15 cellular contexts compared by ENCODE assay signal in genomic region chr2:105925390-105925789, GRCh38.
DNase-seq lines count a peak whose midpoint lies in the region; ATAC-seq and TF ChIP-seq lines count a peak whose summit lies in the region.
"Had no signal": no experiment of that assay in that cellular context is flagged by ENCODE, and none has a peak within 500 bp of the region (broad histone marks: within the 10 kb centered on the region; RNA-seq: fewer than 3 reads in every experiment).

No MANE protein-coding gene starts in this region.

- H3K27ac Mint-ChIP-seq in activated CD8-positive, alpha-beta memory T cell treated with anti-CD3 and anti-CD28 coated beads, Interleukin-2, amount 10 ng/mL, durations not matched to agents 7 days and 5 days = no peak overlapping the region
- H3K27ac Mint-ChIP-seq in T-helper 17 cell (peak overlapping the region; percentile 35), type B pancreatic cell (no peak overlapping the region)
- H3K27ac Mint-ChIP-seq: HFFc6 had no signal

- no peaks in the 10 kb centered on the region for H3K9me3 ChIP-seq in T-helper 17 cell (ENCODE audit: control insufficient read depth, low read length, poor library complexity, severe bottlenecking)
- H3K9me3 ChIP-seq: A549, MG63 had no signal

- no peak overlapping the region for H3K4me3 Mint-ChIP-seq in activated CD8-positive, alpha-beta memory T cell treated with anti-CD3 and anti-CD28 coated beads, Interleukin-2, amount 10 ng/mL, durations not matched to agents 7 days and 5 days
- H3K4me3 Mint-ChIP-seq in T-helper 17 cell (no peak overlapping the region), type B pancreatic cell (no peak overlapping the region)
- H3K4me3 Mint-ChIP-seq: HFFc6 had no signal

- H3K36me3 Mint-ChIP-seq in activated CD8-positive, alpha-beta memory T cell treated with anti-CD3 and anti-CD28 coated beads, Interleukin-2, amount 10 ng/mL, durations not matched to agents 7 days and 5 days = peaks cover 15% of the 10 kb centered on the region
- H3K36me3 Mint-ChIP-seq in T-helper 17 cell (ENCODE audit: low read depth) (peaks cover 5% of the 10 kb centered on the region), type B pancreatic cell (peaks cover 5% of the 10 kb centered on the region)

- no peaks in the 10 kb centered on the region for H3K27me3 Mint-ChIP-seq in activated CD8-positive, alpha-beta memory T cell treated with anti-CD3 and anti-CD28 coated beads, Interleukin-2, amount 10 ng/mL, durations not matched to agents 7 days and 5 days
- H3K27me3 Mint-ChIP-seq in T-helper 17 cell (no peaks in the 10 kb centered on the region), type B pancreatic cell (no peaks in the 10 kb centered on the region)

- peaks cover 4% of the 10 kb centered on the region for H3K9me3 Mint-ChIP-seq in activated CD8-positive, alpha-beta memory T cell treated with anti-CD3 and anti-CD28 coated beads, Interleukin-2, amount 10 ng/mL, durations not matched to agents 7 days and 5 days (ENCODE audit: low read depth)
- H3K9me3 Mint-ChIP-seq in type B pancreatic cell = peaks cover 10% of the 10 kb centered on the region
- H3K9me3 Mint-ChIP-seq: HFFc6 had no signal

- H3K4me1 Mint-ChIP-seq in activated CD8-positive, alpha-beta memory T cell treated with anti-CD3 and anti-CD28 coated beads, Interleukin-2, amount 10 ng/mL, durations not matched to agents 7 days and 5 days = peaks cover 53% of the 10 kb centered on the region
- H3K4me1 Mint-ChIP-seq in T-helper 17 cell = peaks cover 39% of the 10 kb centered on the region
- H3K4me1 Mint-ChIP-seq in type B pancreatic cell (ENCODE audit: unreplicated experiment) = peaks cover 19% of the 10 kb centered on the region

- DNase-seq in activated CD8-positive, alpha-beta memory T cell treated with anti-CD3 and anti-CD28 coated beads for 24 hours = peak; percentile 43
- DNase-seq in activated CD8-positive, alpha-beta memory T cell treated with anti-CD3 and anti-CD28 coated beads, Interleukin-2, amount 10 ng/mL, durations not matched to agents 7 days and 5 days = no peak
- DNase-seq in NCI-H146 treated with DMSO at 0.1 percent for 48 hours (lab: John Stamatoyannopoulos, UW; ENCODE audit: unreplicated experiment) = peak; percentile 54
- no peak for DNase-seq in T-helper 17 cell
- peak; percentile 18 for DNase-seq in type B pancreatic cell (ENCODE audit: extremely low spot score, unreplicated experiment)
- no peak for DNase-seq in stimulated activated CD4-positive, alpha-beta T cell treated with anti-CD3 and anti-CD28 coated beads, Interleukin-2, amount 100 ng/mL, for 24 hours
- no peak for DNase-seq in LoVo (ENCODE audit: low spot score)
- DNase-seq in A172 (ENCODE audit: low spot score) = no peak
- DNase-seq: C1 segment of cervical spinal cord, HFFc6, MG63, NCI-H1105, NCI-H187, NCI-H774 had no signal

- no peak for ATAC-seq in activated CD8-positive, alpha-beta memory T cell treated with anti-CD3 and anti-CD28 coated beads, Interleukin-2, amount 10 ng/mL, durations not matched to agents 7 days and 5 days
- no peak for ATAC-seq in T-helper 17 cell
- ATAC-seq: A549 had no signal

- CTCF ChIA-PET in activated CD8-positive, alpha-beta memory T cell treated with anti-CD3 and anti-CD28 coated beads, Interleukin-2, amount 10 ng/mL, durations not matched to agents 7 days and 5 days (lab: Charles Lee) = no interaction called here

- TF ChIP-seq CTCF in type B pancreatic cell (conservative IDR thresholded peaks at IDR 0.05) = no peak

Comparison
In these comparisons a context has a peak if more than half of its experiments do, and no peak if none do; other contexts are left out.
1. DNase-seq: peak in activated CD8-positive, alpha-beta memory T cell treated with anti-CD3 and anti-CD28 coated beads for 24 hours (single experiment), NCI-H146 treated with DMSO at 0.1 percent for 48 hours (single experiment) and type B pancreatic cell (single experiment); none in activated CD8-positive, alpha-beta memory T cell treated with anti-CD3 and anti-CD28 coated beads, Interleukin-2, amount 10 ng/mL, durations not matched to agents 7 days and 5 days (single experiment), T-helper 17 cell (0 of 3), stimulated activated CD4-positive, alpha-beta T cell treated with anti-CD3 and anti-CD28 coated beads, Interleukin-2, amount 100 ng/mL, for 24 hours (0 of 2), LoVo (single experiment) and A172 (single experiment).